ENCODE assay signal across 4 cellular contexts in the genomic region with DNA sequence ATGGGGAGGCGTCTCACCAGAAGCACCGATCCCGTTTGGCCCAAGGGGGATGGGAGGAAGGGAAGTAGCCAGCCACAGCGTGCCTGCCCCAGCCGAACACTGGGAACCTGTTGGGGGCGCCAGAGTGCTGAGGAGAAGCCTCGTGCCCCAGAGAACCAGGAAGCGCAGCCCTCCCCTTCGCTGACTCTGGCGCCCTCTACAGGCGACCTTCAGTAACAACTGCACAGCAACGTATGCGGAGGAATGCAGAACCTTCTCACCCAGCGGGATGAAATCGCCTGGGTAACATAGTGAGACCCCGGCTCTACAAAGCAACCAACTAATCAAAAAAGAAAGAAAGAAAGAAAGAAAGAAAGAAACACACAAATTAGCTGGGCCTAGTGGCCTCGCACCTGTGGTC. TPM values are rescaled to one million over a fixed set of nuclear protein-coding genes. Genes with fewer than 3 reads are reported as not detected.
"Had no signal": no experiment of that assay in that cellular context is flagged by ENCODE, and none has a peak within 500 bp of the region (broad histone marks: within the 10 kb centered on the region; RNA-seq: fewer than 3 reads in every experiment).

A gene with protein sequence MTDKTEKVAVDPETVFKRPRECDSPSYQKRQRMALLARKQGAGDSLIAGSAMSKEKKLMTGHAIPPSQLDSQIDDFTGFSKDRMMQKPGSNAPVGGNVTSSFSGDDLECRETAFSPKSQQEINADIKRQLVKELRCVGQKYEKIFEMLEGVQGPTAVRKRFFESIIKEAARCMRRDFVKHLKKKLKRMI (minus strand): TSS at position 101 of the 400 bp plus-strand sequence. CDS start 3,751 bp downstream, outside the sequence.

RNA-seq across cellular contexts. Expression of the gene that starts here (rescaled TPM):
- total RNA-seq: HepG2, HT-29, IMR-90 had no signal
- polyA plus RNA-seq: HepG2, IgD-negative memory B cell, IMR-90 had no signal
